Comparison of ENCODE assay signal across 15 cellular contexts in the genomic region with DNA sequence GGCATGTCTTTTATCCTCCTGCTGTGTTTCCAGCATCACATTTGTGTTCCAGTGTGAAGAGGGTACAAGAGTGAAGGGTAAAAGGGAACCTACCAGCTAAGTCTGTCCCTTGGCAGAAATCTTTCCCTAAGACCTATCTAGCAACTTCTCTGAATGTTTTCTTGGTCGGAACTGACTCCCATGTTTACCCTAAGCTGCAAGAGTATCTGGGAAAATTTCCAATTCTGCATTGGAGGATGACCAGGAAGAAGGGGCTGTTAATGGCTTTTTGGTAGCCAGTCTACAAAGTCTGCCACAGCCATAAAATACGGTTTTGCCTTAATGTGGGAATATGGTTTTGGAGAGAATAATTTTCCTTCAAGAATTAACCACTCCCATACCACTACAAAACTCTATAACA.
DNase-seq lines count a peak whose midpoint lies in the region; ATAC-seq and TF ChIP-seq lines count a peak whose summit lies in the region.
"Had no signal": no experiment of that assay in that cellular context is flagged by ENCODE, and none has a peak within 500 bp of the region (broad histone marks: within the 10 kb centered on the region; RNA-seq: fewer than 3 reads in every experiment).

No MANE protein-coding gene starts in this region.

- in situ Hi-C loops in astrocyte of the spinal cord (cut with HindIII; ENCODE audit: low sequenced_read_pairs), result no loop called here

- peak; percentile 72 for DNase-seq in DMS79 (lab: John Stamatoyannopoulos, UW)
- peak; percentile 46 for DNase-seq in LNCaP clone FGC (ENCODE audit: low read depth)
- DNase-seq in astrocyte of the spinal cord (ENCODE audit: low read depth, low spot score), result peak; percentile 39
- DNase-seq in pons (ENCODE audit: low spot score), result peak; percentile 16
- DNase-seq in cortex of kidney (lab: John Stamatoyannopoulos, UW), result no peak
- DNase-seq: CD8-positive, alpha-beta T cell; COR-L47; DMS 273 treated with DMSO at 0.1 percent for 48 hours; DMS53; GDM1; GOT3; H7 had no signal

- no peak for ATAC-seq in HG03108 (IDR thresholded peaks at IDR 0.05; ENCODE audit: unreplicated experiment)
- ATAC-seq in GM21381 (IDR thresholded peaks at IDR 0.05; ENCODE audit: unreplicated experiment), result no peak
- ATAC-seq: CD8-positive, alpha-beta T cell had no signal

- no peak for TF ChIP-seq CTCF in LNCaP clone FGC (IDR thresholded peaks at IDR 0.05; ENCODE audit: control insufficient read depth, extremely low read depth, insufficient read depth)
- TF ChIP-seq CTCF in astrocyte of the spinal cord (IDR thresholded peaks at IDR 0.05; ENCODE audit: low read depth, low read length), result no peak

- H3K4me3 ChIP-seq in LNCaP clone FGC (ENCODE audit: low read depth, low read length) (no peak overlapping the region), astrocyte of the spinal cord (ENCODE audit: low read depth, low read length) (no peak overlapping the region)
- H3K4me3 ChIP-seq: BLaER1 treated with 17β-estradiol and CSF1 and Interleukin-3, amounts not matched to agents 10 nM and 100 nM had no signal
